Comparison of ENCODE assay signal across 8 cellular contexts in genomic region chr11:416051-416756, GRCh38. TPM values are rescaled to one million over a fixed set of nuclear protein-coding genes. Genes with fewer than 3 reads are reported as not detected.
DNase-seq lines count a peak whose midpoint lies in the region; ATAC-seq and TF ChIP-seq lines count a peak whose summit lies in the region.

No MANE protein-coding gene starts in this region.

- H3K27ac ChIP-seq in sigmoid colon = peak overlapping the region; percentile 57 to 76 (median 66)

- H3K27me3 ChIP-seq in sigmoid colon = peaks cover 25 to 70% (median 64%) of the 10 kb centered on the region in 3 donors

- H3K4me1 ChIP-seq in sigmoid colon = peaks cover 0 to 15% (median 11%) of the 10 kb centered on the region in 4 donors

- H3K4me3 ChIP-seq in GM12865 (ENCODE audit: low read depth, low read length) (peak overlapping the region; percentile 56), sigmoid colon (peak overlapping the region in 3 of 4 donors; percentile 39 to 48 (median 45))

- H3K36me3 Mint-ChIP-seq in activated CD4-positive, alpha-beta memory T cell treated with anti-CD3 and anti-CD28 coated beads for 36 hours = peaks cover 2% of the 10 kb centered on the region

- WGBS in sigmoid colon, 2 donors = 2 to 7% methylated on average over 45 of the region's 45 CpGs

- intact Hi-C loops in activated CD4-positive, alpha-beta memory T cell treated with anti-CD3 and anti-CD28 coated beads for 36 hours (cut with micrococcal nuclease) = loop anchor here (2.0 to 10.0 kb wide), 2 partner anchors 33 to 379 kb away; partner anchors contain the start of genes CEND1 and SLC25A22
- intact Hi-C loops in left ventricle myocardium superior (cut with micrococcal nuclease) = no loop called here
- intact Hi-C loops in sigmoid colon (cut with DNase I) = no loop called here

- H3K27me3 Mint-ChIP-seq in activated CD4-positive, alpha-beta memory T cell treated with anti-CD3 and anti-CD28 coated beads for 36 hours = no peaks in the 10 kb centered on the region

- no peaks in the 10 kb centered on the region for H3K9me3 Mint-ChIP-seq in activated CD4-positive, alpha-beta memory T cell treated with anti-CD3 and anti-CD28 coated beads for 36 hours

- no peak for TF ChIP-seq CTCF in GM12865 (IDR thresholded peaks at IDR 0.05; ENCODE audit: insufficient read depth, low read depth, low read length, missing control alignments)
- no peak for TF ChIP-seq CTCF in sigmoid colon (IDR thresholded peaks at IDR 0.05)

- CTCF ChIA-PET in activated CD4-positive, alpha-beta memory T cell treated with anti-CD3 and anti-CD28 coated beads for 36 hours (lab: Charles Lee) = interaction anchor here (1.0 to 2.5 kb wide), 4 partner anchors 9 to 34 kb away, joined by 3 to 17 read pairs (median 5); partner anchors contain the start of gene PTDSS2

- peak overlapping the region; percentile 81 for H3K27ac Mint-ChIP-seq in activated CD4-positive, alpha-beta memory T cell treated with anti-CD3 and anti-CD28 coated beads for 36 hours

- TF ChIP-seq POLR2A in sigmoid colon (IDR thresholded peaks at IDR 0.05) = no peak

- H3K9me3 ChIP-seq in sigmoid colon = no peaks in the 10 kb centered on the region

- POLR2A ChIA-PET in activated CD4-positive, alpha-beta memory T cell treated with anti-CD3 and anti-CD28 coated beads for 36 hours (lab: Charles Lee) = interaction anchor here (1.1 to 2.4 kb wide), 9 partner anchors 9 to 209 kb away, joined by 3 to 16 read pairs (median 5); partner anchors contain the start of genes ANO9, BET1L and RNH1

- H3K4me3 Mint-ChIP-seq in activated CD4-positive, alpha-beta memory T cell treated with anti-CD3 and anti-CD28 coated beads for 36 hours = peak overlapping the region; percentile 83

- ATAC-seq in left ventricle myocardium superior (peak; percentile 5), GM21717 (IDR thresholded peaks at IDR 0.05; ENCODE audit: unreplicated experiment) (no peak), GM19023 (IDR thresholded peaks at IDR 0.05; ENCODE audit: unreplicated experiment) (no peak), HG03095 (IDR thresholded peaks at IDR 0.05; ENCODE audit: unreplicated experiment) (no peak)

- H3K36me3 ChIP-seq in sigmoid colon = no peaks in the 10 kb centered on the region

- DNase-seq in GM12865 (ENCODE audit: low read depth) = no peak
- no peak for DNase-seq in activated CD4-positive, alpha-beta memory T cell treated with anti-CD3 and anti-CD28 coated beads for 36 hours
- DNase-seq in left ventricle myocardium superior = no peak
- DNase-seq in sigmoid colon = no peak
- DNase-seq in Ammon's horn (ENCODE audit: low spot score) = no peak

- peaks cover 25% of the 10 kb centered on the region for H3K4me1 Mint-ChIP-seq in activated CD4-positive, alpha-beta memory T cell treated with anti-CD3 and anti-CD28 coated beads for 36 hours (ENCODE audit: low read depth)

- TF ChIP-seq EP300 in sigmoid colon (IDR thresholded peaks at IDR 0.05) = no peak

RNA-seq across cellular contexts. Expression of gene SIGIRR, which starts 1.4 kb away (rescaled TPM):
- total RNA-seq in activated CD4-positive, alpha-beta memory T cell treated with anti-CD3 and anti-CD28 coated beads for 36 hours = 10 to 100 TPM; 55.0 to 57.2 TPM
- total RNA-seq in left ventricle myocardium superior (47.5 TPM), sigmoid colon (10 to 100 TPM; 51.0 to 70.9 (median 53.1) TPM)
- polyA plus RNA-seq in sigmoid colon = 100 to 1,000 TPM in 1 of 3 donors, 10 to 100 TPM in 2; 46.8 to 122 (median 50.2) TPM

RNA-seq across cellular contexts. Expression of gene PKP3, which starts 22.2 kb away (rescaled TPM):
- under 1 TPM in 1 of 2 experiments, not detected in 1; 0.40 TPM for total RNA-seq in activated CD4-positive, alpha-beta memory T cell treated with anti-CD3 and anti-CD28 coated beads for 36 hours
- total RNA-seq in left ventricle myocardium superior = 0.84 TPM
- under 1 TPM in 2 of 4 donors, not detected in 2; 0.27 to 0.71 TPM for total RNA-seq in sigmoid colon
- polyA plus RNA-seq in sigmoid colon = 100 to 1,000 TPM in 1 of 3 donors, 10 to 100 TPM in 2; 57.1 to 140 (median 86.7) TPM

RNA-seq across cellular contexts. Expression of gene ANO9, which starts 25.6 kb away (rescaled TPM):
- total RNA-seq in activated CD4-positive, alpha-beta memory T cell treated with anti-CD3 and anti-CD28 coated beads for 36 hours = 10 to 100 TPM; 41.7 to 45.6 TPM
- total RNA-seq in left ventricle myocardium superior = 1.3 TPM
- 1 to 10 TPM in 1 of 4 donors, under 1 TPM in 3; 0.14 to 2.5 (median 0.26) TPM for total RNA-seq in sigmoid colon
- polyA plus RNA-seq in sigmoid colon = 100 to 1,000 TPM in 1 of 3 donors, 1 to 10 TPM in 2; 4.2 to 123 (median 6.5) TPM

RNA-seq across cellular contexts. Expression of gene PTDSS2, which starts 33.9 kb away (rescaled TPM):
- total RNA-seq in activated CD4-positive, alpha-beta memory T cell treated with anti-CD3 and anti-CD28 coated beads for 36 hours = 10 to 100 TPM; 15.0 to 16.7 TPM
- total RNA-seq in left ventricle myocardium superior = 31.8 TPM
- 10 to 100 TPM; 30.1 to 76.2 (median 44.6) TPM for total RNA-seq in sigmoid colon
- polyA plus RNA-seq in sigmoid colon = 10 to 100 TPM in 1 of 3 donors, 1 to 10 TPM in 2; 4.8 to 29.0 (median 6.5) TPM

RNA-seq across cellular contexts. Expression of gene B4GALNT4, which starts 46.9 kb away (rescaled TPM):
- total RNA-seq in activated CD4-positive, alpha-beta memory T cell treated with anti-CD3 and anti-CD28 coated beads for 36 hours = 1 to 10 TPM; 2.1 to 4.0 TPM
- total RNA-seq in left ventricle myocardium superior (0.50 TPM), sigmoid colon (1 to 10 TPM; 1.4 to 9.1 (median 2.7) TPM)
- polyA plus RNA-seq in sigmoid colon = 1 to 10 TPM in 2 of 3 donors, not detected in 1; 7.6 to 7.8 TPM

Comparison
In these comparisons a context has a peak if more than half of its experiments do, and no peak if none do; other contexts are left out.
1. RNA of gene ANO9, which starts 25.6 kb away (total RNA-seq): 41.7 to 45.6 TPM in activated CD4-positive, alpha-beta memory T cell treated with anti-CD3 and anti-CD28 coated beads for 36 hours; 1.3 TPM in left ventricle myocardium superior (single experiment) and 0.14 to 2.5 TPM in sigmoid colon; every median in the first group is over 10 times any median in the second.